ENCODE assay signal across 7 cellular contexts in genomic region chr16:28193530-28194423, GRCh38. TPM values are rescaled to one million over a fixed set of nuclear protein-coding genes. Genes with fewer than 3 reads are reported as not detected.
DNase-seq lines count a peak whose midpoint lies in the region; ATAC-seq and TF ChIP-seq lines count a peak whose summit lies in the region.

No MANE protein-coding gene starts in this region.

- H3K27ac Mint-ChIP-seq in WTC11 = peak overlapping the region; percentile 26; the same call in 1 of the 2 replicates
- H3K27ac Mint-ChIP-seq in stimulated activated effector memory CD8-positive, alpha-beta T cell treated with anti-CD3 and anti-CD28 coated beads, Interleukin-12 subunit alpha, Interleukin-12 subunit beta, amount 100 ng/mL, for 72 hours = peak overlapping the region; percentile 88

- peaks cover 13% of the 10 kb centered on the region for H3K36me3 Mint-ChIP-seq in WTC11
- H3K36me3 Mint-ChIP-seq in stimulated activated effector memory CD8-positive, alpha-beta T cell treated with anti-CD3 and anti-CD28 coated beads, Interleukin-12 subunit alpha, Interleukin-12 subunit beta, amount 100 ng/mL, for 72 hours = peaks cover 85% of the 10 kb centered on the region

- no peaks in the 10 kb centered on the region; the same call in 1 of the 2 replicates for H3K27me3 Mint-ChIP-seq in WTC11 (ENCODE audit: low read depth)

- ATAC-seq in GM18868 (IDR thresholded peaks at IDR 0.05; ENCODE audit: unreplicated experiment) (peak; percentile 35), HG03064 (IDR thresholded peaks at IDR 0.05; ENCODE audit: low read depth, unreplicated experiment) (peak; percentile 26), WTC11 (peak; percentile 44)
- ATAC-seq in stimulated activated effector memory CD8-positive, alpha-beta T cell treated with anti-CD3 and anti-CD28 coated beads, Interleukin-12 subunit alpha, Interleukin-12 subunit beta, amount 100 ng/mL, for 72 hours = peak; percentile 70

- no peak for TF ChIP-seq CTCF in WTC11 (IDR thresholded peaks at IDR 0.05)

- no peaks in the 10 kb centered on the region for H3K9me3 Mint-ChIP-seq in WTC11
- H3K9me3 Mint-ChIP-seq in stimulated activated effector memory CD8-positive, alpha-beta T cell treated with anti-CD3 and anti-CD28 coated beads, Interleukin-12 subunit alpha, Interleukin-12 subunit beta, amount 100 ng/mL, for 72 hours = no peaks in the 10 kb centered on the region

- POLR2A ChIA-PET in WTC11 (lab: Charles Lee) = no interaction called here

- no peak overlapping the region for H3K4me3 Mint-ChIP-seq in WTC11
- H3K4me3 Mint-ChIP-seq in stimulated activated effector memory CD8-positive, alpha-beta T cell treated with anti-CD3 and anti-CD28 coated beads, Interleukin-12 subunit alpha, Interleukin-12 subunit beta, amount 100 ng/mL, for 72 hours = peak overlapping the region; percentile 70

- no peak for DNase-seq in WTC11 (ENCODE audit: low spot score)
- DNase-seq in fibroblast of gingiva (ENCODE audit: low read depth) = peak; percentile 87
- peak in 1 of 2 donors; percentile 80 for DNase-seq in stimulated activated effector memory CD8-positive, alpha-beta T cell treated with anti-CD3 and anti-CD28 coated beads, Interleukin-12 subunit alpha, Interleukin-12 subunit beta, amount 100 ng/mL, for 72 hours (ENCODE audit: low spot score in 2 of 2)
- DNase-seq in NCI-H2227 treated with DMSO at 0.1 percent for 48 hours (lab: John Stamatoyannopoulos, UW) = no peak
- no peak for DNase-seq in GOT3 (lab: John Stamatoyannopoulos, UW)

- H3K4me1 Mint-ChIP-seq in WTC11 = peaks cover 47% of the 10 kb centered on the region
- peaks cover 71% of the 10 kb centered on the region for H3K4me1 Mint-ChIP-seq in stimulated activated effector memory CD8-positive, alpha-beta T cell treated with anti-CD3 and anti-CD28 coated beads, Interleukin-12 subunit alpha, Interleukin-12 subunit beta, amount 100 ng/mL, for 72 hours

- CTCF ChIA-PET in WTC11 (lab: Charles Lee) = interaction anchor here (1.4 kb wide), 1 partner anchor 123 kb away, joined by 4 read pairs; no protein-coding TSS in a partner anchor

TF ChIP-seq in WTC11, 78 proteins besides CTCF, POLR2A, EP300 and RAD21:
- TF ChIP-seq, protein P1, sequence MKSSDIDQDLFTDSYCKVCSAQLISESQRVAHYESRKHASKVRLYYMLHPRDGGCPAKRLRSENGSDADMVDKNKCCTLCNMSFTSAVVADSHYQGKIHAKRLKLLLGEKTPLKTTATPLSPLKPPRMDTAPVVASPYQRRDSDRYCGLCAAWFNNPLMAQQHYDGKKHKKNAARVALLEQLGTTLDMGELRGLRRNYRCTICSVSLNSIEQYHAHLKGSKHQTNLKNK (CRISPR knock-in tag; IDR thresholded peaks at IDR 0.05) = no peak
- no peak for TF ChIP-seq CREM (CRISPR knock-in tag; IDR thresholded peaks at IDR 0.05)
- TF ChIP-seq, protein P2, sequence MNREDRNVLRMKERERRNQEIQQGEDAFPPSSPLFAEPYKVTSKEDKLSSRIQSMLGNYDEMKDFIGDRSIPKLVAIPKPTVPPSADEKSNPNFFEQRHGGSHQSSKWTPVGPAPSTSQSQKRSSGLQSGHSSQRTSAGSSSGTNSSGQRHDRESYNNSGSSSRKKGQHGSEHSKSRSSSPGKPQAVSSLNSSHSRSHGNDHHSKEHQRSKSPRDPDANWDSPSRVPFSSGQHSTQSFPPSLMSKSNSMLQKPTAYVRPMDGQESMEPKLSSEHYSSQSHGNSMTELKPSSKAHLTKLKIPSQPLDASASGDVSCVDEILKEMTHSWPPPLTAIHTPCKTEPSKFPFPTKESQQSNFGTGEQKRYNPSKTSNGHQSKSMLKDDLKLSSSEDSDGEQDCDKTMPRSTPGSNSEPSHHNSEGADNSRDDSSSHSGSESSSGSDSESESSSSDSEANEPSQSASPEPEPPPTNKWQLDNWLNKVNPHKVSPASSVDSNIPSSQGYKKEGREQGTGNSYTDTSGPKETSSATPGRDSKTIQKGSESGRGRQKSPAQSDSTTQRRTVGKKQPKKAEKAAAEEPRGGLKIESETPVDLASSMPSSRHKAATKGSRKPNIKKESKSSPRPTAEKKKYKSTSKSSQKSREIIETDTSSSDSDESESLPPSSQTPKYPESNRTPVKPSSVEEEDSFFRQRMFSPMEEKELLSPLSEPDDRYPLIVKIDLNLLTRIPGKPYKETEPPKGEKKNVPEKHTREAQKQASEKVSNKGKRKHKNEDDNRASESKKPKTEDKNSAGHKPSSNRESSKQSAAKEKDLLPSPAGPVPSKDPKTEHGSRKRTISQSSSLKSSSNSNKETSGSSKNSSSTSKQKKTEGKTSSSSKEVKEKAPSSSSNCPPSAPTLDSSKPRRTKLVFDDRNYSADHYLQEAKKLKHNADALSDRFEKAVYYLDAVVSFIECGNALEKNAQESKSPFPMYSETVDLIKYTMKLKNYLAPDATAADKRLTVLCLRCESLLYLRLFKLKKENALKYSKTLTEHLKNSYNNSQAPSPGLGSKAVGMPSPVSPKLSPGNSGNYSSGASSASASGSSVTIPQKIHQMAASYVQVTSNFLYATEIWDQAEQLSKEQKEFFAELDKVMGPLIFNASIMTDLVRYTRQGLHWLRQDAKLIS (CRISPR knock-in tag; IDR thresholded peaks at IDR 0.05; ENCODE audit: borderline replicate concordance) = no peak
- TF ChIP-seq CDX4 (CRISPR knock-in tag; IDR thresholded peaks at IDR 0.05; ENCODE audit: borderline replicate concordance) = no peak
- no peak for TF ChIP-seq ZNF671 (CRISPR knock-in tag; IDR thresholded peaks at IDR 0.05)
- TF ChIP-seq SP1 (CRISPR knock-in tag; conservative IDR thresholded peaks at IDR 0.05) = no peak
- no peak for TF ChIP-seq STAT6 (CRISPR knock-in tag; conservative IDR thresholded peaks at IDR 0.05; ENCODE audit: low read depth)
- TF ChIP-seq NR3C1 (CRISPR knock-in tag; conservative IDR thresholded peaks at IDR 0.05; ENCODE audit: low read depth) = no peak
- TF ChIP-seq ATF3 (CRISPR knock-in tag; conservative IDR thresholded peaks at IDR 0.05) = no peak
- no peak for TF ChIP-seq KAT7 (CRISPR knock-in tag; IDR thresholded peaks at IDR 0.05; ENCODE audit: borderline replicate concordance)
- TF ChIP-seq, protein P3, sequence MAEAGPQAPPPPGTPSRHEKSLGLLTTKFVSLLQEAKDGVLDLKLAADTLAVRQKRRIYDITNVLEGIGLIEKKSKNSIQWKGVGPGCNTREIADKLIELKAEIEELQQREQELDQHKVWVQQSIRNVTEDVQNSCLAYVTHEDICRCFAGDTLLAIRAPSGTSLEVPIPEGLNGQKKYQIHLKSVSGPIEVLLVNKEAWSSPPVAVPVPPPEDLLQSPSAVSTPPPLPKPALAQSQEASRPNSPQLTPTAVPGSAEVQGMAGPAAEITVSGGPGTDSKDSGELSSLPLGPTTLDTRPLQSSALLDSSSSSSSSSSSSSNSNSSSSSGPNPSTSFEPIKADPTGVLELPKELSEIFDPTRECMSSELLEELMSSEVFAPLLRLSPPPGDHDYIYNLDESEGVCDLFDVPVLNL (CRISPR knock-in tag; IDR thresholded peaks at IDR 0.05; ENCODE audit: borderline replicate concordance, low read depth) = no peak

RNA-seq across cellular contexts. Expression of gene XPO6, which starts 18.0 kb away (rescaled TPM):
- 125 to 160 TPM (median 133 TPM) in 3 replicates for total RNA-seq in WTC11 (2021)
